8 cellular contexts compared by ENCODE assay signal in genomic region chr1:203304919-203305808, GRCh38. TPM values are rescaled to one million over a fixed set of nuclear protein-coding genes. Genes with fewer than 3 reads are reported as not detected.
DNase-seq lines count a peak whose midpoint lies in the region; ATAC-seq and TF ChIP-seq lines count a peak whose summit lies in the region.

BTG2 (plus strand) TSS chr1:203305519; CDS start chr1:203305607, 88 bp downstream.

- H3K27ac Mint-ChIP-seq in activated CD4-positive, alpha-beta T cell treated with anti-CD3 and anti-CD28 coated beads, Interleukin-2, amount 10 ng/mL, durations not matched to agents 24 days and 14 days, result peak within 1 kb of the TSS; percentile 98

- DNase-seq in BE2C (peak; percentile 93), NCI-H524 treated with DMSO at 0.1 percent for 48 hours (lab: John Stamatoyannopoulos, UW) (peak; percentile 34), colonic mucosa (peak; percentile 95)
- peak; percentile 97 for DNase-seq in activated CD4-positive, alpha-beta T cell treated with anti-CD3 and anti-CD28 coated beads, Interleukin-2, amount 10 ng/mL, durations not matched to agents 24 days and 14 days
- DNase-seq in stimulated activated CD4-positive, alpha-beta T cell treated with anti-CD3 and anti-CD28 coated beads, Interleukin-1b, Interleukin-23, amount 100 ng/mL, for 4 hours (ENCODE audit: low read depth in 2 of 2), result peak; percentile 89 to 92

- H3K9ac ChIP-seq in colonic mucosa (ENCODE audit: low read depth in 2 of 2, low read length in 2 of 2), result peak within 1 kb of the TSS; percentile 100

- H3K27me3 Mint-ChIP-seq in activated CD4-positive, alpha-beta T cell treated with anti-CD3 and anti-CD28 coated beads, Interleukin-2, amount 10 ng/mL, durations not matched to agents 24 days and 14 days, result no peaks in the 10 kb centered on the region

- no peaks in the 10 kb centered on the region for H3K9me3 Mint-ChIP-seq in activated CD4-positive, alpha-beta T cell treated with anti-CD3 and anti-CD28 coated beads, Interleukin-2, amount 10 ng/mL, durations not matched to agents 24 days and 14 days

- peaks cover 14% of the 10 kb centered on the region for H3K36me3 ChIP-seq in BE2C
- no peaks in the 10 kb centered on the region for H3K36me3 ChIP-seq in colonic mucosa

- H3K27me3 ChIP-seq in BE2C (no peaks in the 10 kb centered on the region), colonic mucosa (no peaks in the 10 kb centered on the region), layer of hippocampus (ENCODE audit: control insufficient read depth, insufficient read depth, low read length) (no peaks in the 10 kb centered on the region)

- H3K4me1 ChIP-seq in BE2C, result peaks cover 20% of the 10 kb centered on the region
- H3K4me1 ChIP-seq in colonic mucosa, result peaks cover 10% of the 10 kb centered on the region

- ATAC-seq in GM19324 (IDR thresholded peaks at IDR 0.05; ENCODE audit: low FRiP score, unreplicated experiment) (peak; percentile 68), HG03460 (IDR thresholded peaks at IDR 0.05; ENCODE audit: unreplicated experiment) (peak; percentile 66)

- intact Hi-C loops in activated CD4-positive, alpha-beta T cell treated with anti-CD3 and anti-CD28 coated beads, Interleukin-2, amount 10 ng/mL, durations not matched to agents 24 days and 14 days (cut with micrococcal nuclease), result loop anchor here (1.0 kb wide), 4 partner anchors 16 to 33 kb away; no protein-coding TSS in a partner anchor
- intact Hi-C loops in colonic mucosa (cut with DNase I), result loop anchor here (5.0 kb wide), 1 partner anchor 33 kb away; no protein-coding TSS in a partner anchor

- H3K4me3 ChIP-seq in BE2C (ENCODE audit: low read depth, low read length), result peak within 1 kb of the TSS; percentile 94
- H3K4me3 ChIP-seq in colonic mucosa, result peak within 1 kb of the TSS; percentile 85

- no peak for TF ChIP-seq CTCF in BE2C (IDR thresholded peaks at IDR 0.05; ENCODE audit: low read depth, low read length)
- TF ChIP-seq CTCF in colonic mucosa (IDR thresholded peaks at IDR 0.05), result no peak

- peak within 1 kb of the TSS; percentile 99 for H3K4me3 Mint-ChIP-seq in activated CD4-positive, alpha-beta T cell treated with anti-CD3 and anti-CD28 coated beads, Interleukin-2, amount 10 ng/mL, durations not matched to agents 24 days and 14 days

- H3K9me3 ChIP-seq in BE2C, result no peaks in the 10 kb centered on the region
- no peaks in the 10 kb centered on the region for H3K9me3 ChIP-seq in colonic mucosa

- H3K27ac ChIP-seq in colonic mucosa (peak within 1 kb of the TSS; percentile 97), layer of hippocampus (ENCODE audit: low read depth, low read length) (peak within 1 kb of the TSS; percentile 98)

- H3K36me3 Mint-ChIP-seq in activated CD4-positive, alpha-beta T cell treated with anti-CD3 and anti-CD28 coated beads, Interleukin-2, amount 10 ng/mL, durations not matched to agents 24 days and 14 days (ENCODE audit: low read depth), result peaks cover 43% of the 10 kb centered on the region

- H3K4me1 Mint-ChIP-seq in activated CD4-positive, alpha-beta T cell treated with anti-CD3 and anti-CD28 coated beads, Interleukin-2, amount 10 ng/mL, durations not matched to agents 24 days and 14 days, result peaks cover 62% of the 10 kb centered on the region

RNA-seq across cellular contexts. Expression of gene BTG2, which starts in this region (rescaled TPM):
- 15.1 TPM for polyA plus RNA-seq in BE2C (2012; ENCODE audit: insufficient read depth, insufficient read length, low read depth)
- 106 and 108 TPM in 2 replicates for total RNA-seq in activated CD4-positive, alpha-beta T cell treated with anti-CD3 and anti-CD28 coated beads, Interleukin-2, amount 10 ng/mL, durations not matched to agents 24 days and 14 days
- total RNA-seq in colonic mucosa, result 10 to 100 TPM; 66.4 to 88.0 TPM

Comparison
In these comparisons a context has a peak if more than half of its experiments do, and no peak if none do; other contexts are left out.
1. Peak in every context shown above with its lines: DNase-seq, ATAC-seq, H3K4me3 ChIP-seq and H3K27ac ChIP-seq.
2. DNase-seq: peak in every context shown above with its lines; median percentile 97 in activated CD4-positive, alpha-beta T cell treated with anti-CD3 and anti-CD28 coated beads, Interleukin-2, amount 10 ng/mL, durations not matched to agents 24 days and 14 days; 95 in colonic mucosa; 93 in BE2C; 90 in stimulated activated CD4-positive, alpha-beta T cell treated with anti-CD3 and anti-CD28 coated beads, Interleukin-1b, Interleukin-23, amount 100 ng/mL, for 4 hours; 34 in NCI-H524 treated with DMSO at 0.1 percent for 48 hours.